10 cellular contexts compared by ENCODE assay signal in the genomic region with DNA sequence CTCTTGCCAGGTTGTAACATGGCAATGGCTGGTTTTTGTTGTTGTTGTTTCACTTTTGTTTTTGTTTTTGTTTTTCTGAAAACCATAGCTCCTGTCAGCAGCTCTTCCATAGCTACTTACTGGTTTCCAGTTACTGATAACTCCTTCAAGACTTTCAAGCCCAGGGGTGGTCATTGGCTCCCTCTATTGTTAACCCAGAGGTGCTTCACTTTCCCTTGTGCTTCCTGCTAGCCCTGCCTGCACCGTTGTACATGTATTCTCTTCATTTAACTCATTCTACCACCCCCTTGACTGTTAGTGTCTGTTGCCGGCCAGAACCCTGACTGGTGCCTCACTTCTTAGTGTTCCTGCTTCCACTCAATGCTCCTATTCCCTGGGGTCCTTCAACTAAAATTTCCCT. TPM values are rescaled to one million over a fixed set of nuclear protein-coding genes. Genes with fewer than 3 reads are reported as not detected.
A peak's percentile ranks its signal among the peaks of the same experiment; 100 is the strongest.
DNase-seq lines count a peak whose midpoint lies in the region; ATAC-seq and TF ChIP-seq lines count a peak whose summit lies in the region.
"Had no signal": no experiment of that assay in that cellular context is flagged by ENCODE, and none has a peak within 500 bp of the region (broad histone marks: within the 10 kb centered on the region; RNA-seq: fewer than 3 reads in every experiment).

No MANE protein-coding gene starts in this region.

- H3K36me3 Mint-ChIP-seq in chondrocyte (ENCODE audit: low read depth): no peaks in the 10 kb centered on the region

- H3K4me1 Mint-ChIP-seq in chondrocyte (ENCODE audit: low read depth): no peaks in the 10 kb centered on the region
- H3K4me1 Mint-ChIP-seq: neural crest cell had no signal

- H3K9me3 ChIP-seq in uterus: no peaks in the 10 kb centered on the region
- H3K9me3 ChIP-seq: SJSA1 had no signal

- peak; percentile 87 for ATAC-seq in GM21619 (IDR thresholded peaks at IDR 0.05; ENCODE audit: unreplicated experiment)

- DNase-seq in GM10266 (ENCODE audit: extremely low spot score): peak; percentile 26
- DNase-seq in T-helper 9 cell: peak; percentile 35
- no peak for DNase-seq in chondrocyte (ENCODE audit: low spot score)
- peak; percentile 63 for DNase-seq in stimulated activated CD4-positive, alpha-beta T cell treated with anti-CD3 and anti-CD28 coated beads, Interleukin-4, amount 100 ng/mL, for 24 hours
- DNase-seq in uterus: no peak
- DNase-seq in retina: no peak

- no peaks in the 10 kb centered on the region for H4K20me1 ChIP-seq in KMS-11 (ENCODE audit: insufficient read depth)

- intact Hi-C loops in uterus (cut with DNase I; ENCODE audit: low total_unique reads): no loop called here

- H3K9me3 Mint-ChIP-seq in chondrocyte (ENCODE audit: low read depth): no peaks in the 10 kb centered on the region

- H3K27me3 ChIP-seq in KMS-11 (ENCODE audit: insufficient read depth, low read depth) (no peaks in the 10 kb centered on the region), uterus (no peaks in the 10 kb centered on the region)
- H3K27me3 ChIP-seq: SJSA1 had no signal

- H3K4me1 ChIP-seq in KMS-11 (ENCODE audit: low read depth, poor library complexity, severe bottlenecking) (peaks cover 14% of the 10 kb centered on the region), uterus (no peaks in the 10 kb centered on the region)
- H3K4me1 ChIP-seq: SJSA1 had no signal

- H3K79me2 ChIP-seq in KMS-11 (ENCODE audit: insufficient read depth, low read depth): no peaks in the 10 kb centered on the region

- H3K27me3 Mint-ChIP-seq in chondrocyte (ENCODE audit: low read depth): peaks cover 12% of the 10 kb centered on the region

- no peak overlapping the region for H3K4me2 ChIP-seq in KMS-11

- no peak overlapping the region for H3K27ac Mint-ChIP-seq in chondrocyte (ENCODE audit: unreplicated experiment)

- TF ChIP-seq POLR2A in uterus (IDR thresholded peaks at IDR 0.05): no peak

- H3K4me3 ChIP-seq in KMS-11 (IDR thresholded peaks at IDR 0.05; ENCODE audit: insufficient read depth, low read depth, low read length): no peak overlapping the region
- no peak overlapping the region for H3K4me3 ChIP-seq in uterus
- H3K4me3 ChIP-seq: SJSA1 had no signal

- no peak overlapping the region for H3K27ac ChIP-seq in KMS-11
- H3K27ac ChIP-seq in uterus: no peak overlapping the region
- H3K27ac ChIP-seq: SJSA1 had no signal

- TF ChIP-seq CTCF in GM10266 (IDR thresholded peaks at IDR 0.05; ENCODE audit: control insufficient read depth, insufficient read depth, low read depth, missing control alignments): peak; percentile 41
- peak; percentile 55 for TF ChIP-seq CTCF in KMS-11 (conservative IDR thresholded peaks at IDR 0.05; ENCODE audit: low read depth, low read length)
- peak; percentile 17 for TF ChIP-seq CTCF in chondrocyte (IDR thresholded peaks at IDR 0.05)
- TF ChIP-seq CTCF in uterus (IDR thresholded peaks at IDR 0.05): no peak

- H2AFZ ChIP-seq in KMS-11 (ENCODE audit: low read depth): no peak overlapping the region

- no peaks in the 10 kb centered on the region for H3K36me3 ChIP-seq in KMS-11 (ENCODE audit: insufficient read depth)
- no peaks in the 10 kb centered on the region for H3K36me3 ChIP-seq in uterus
- H3K36me3 ChIP-seq: SJSA1 had no signal

- no peak overlapping the region for H3K9ac ChIP-seq in KMS-11

- no peak overlapping the region for H3K4me3 Mint-ChIP-seq in chondrocyte (ENCODE audit: unreplicated experiment)
- H3K4me3 Mint-ChIP-seq: neural crest cell had no signal

RNA-seq across cellular contexts. Expression of a gene that starts 4.2 kb away (rescaled TPM):
- total RNA-seq in chondrocyte: not detected in 3 replicates
- total RNA-seq in uterus: 1 to 10 TPM in 1 of 4 donors, under 1 TPM in 2, not detected in 1; 0.26 to 3.5 (median 0.35) TPM
- total RNA-seq: neural crest cell, SJSA1 had no signal

Comparison
In these comparisons a context has a peak if more than half of its experiments do, and no peak if none do; other contexts are left out.
1. DNase-seq: peak in GM10266 (single experiment), T-helper 9 cell (single experiment) and stimulated activated CD4-positive, alpha-beta T cell treated with anti-CD3 and anti-CD28 coated beads, Interleukin-4, amount 100 ng/mL, for 24 hours (single experiment); none in chondrocyte (single experiment), uterus (0 of 2) and retina (single experiment).
2. CTCF ChIP-seq: peak in GM10266 (single experiment), KMS-11 (single experiment) and chondrocyte (single experiment); none in uterus (0 of 4).